Comparison of ENCODE assay signal across 1 cellular context in the genomic region with DNA sequence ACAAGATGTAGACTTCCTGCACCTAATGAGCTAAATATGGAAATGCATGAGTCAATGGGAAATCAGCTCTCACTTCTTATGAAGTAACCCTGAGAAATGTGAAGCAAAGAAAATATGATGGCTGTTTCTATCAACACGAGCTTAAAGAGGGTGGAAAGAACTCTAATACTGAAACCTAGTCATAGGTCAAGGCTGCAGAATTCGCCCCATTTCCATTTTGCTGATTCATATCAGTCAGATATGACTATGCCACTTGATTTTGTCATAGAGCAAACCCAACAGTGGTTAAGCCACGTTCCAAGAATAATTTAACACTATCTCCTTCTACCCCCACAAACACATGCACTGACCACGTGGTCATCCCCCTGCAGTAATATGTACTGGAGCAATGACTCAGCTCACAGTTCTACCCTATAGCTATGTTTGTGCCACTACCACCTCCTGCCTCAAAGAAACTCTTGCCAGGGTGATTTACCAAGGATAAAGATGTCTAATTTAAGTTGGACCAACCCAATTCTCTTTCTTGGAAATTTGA.
TF ChIP-seq lines count a peak whose summit lies in the region.

No MANE protein-coding gene starts in this region.

TF ChIP-seq in GM12878, 131 proteins besides CTCF, POLR2A, EP300 and RAD21 (continued from another document and continues in another):
- TF ChIP-seq, protein P1, sequence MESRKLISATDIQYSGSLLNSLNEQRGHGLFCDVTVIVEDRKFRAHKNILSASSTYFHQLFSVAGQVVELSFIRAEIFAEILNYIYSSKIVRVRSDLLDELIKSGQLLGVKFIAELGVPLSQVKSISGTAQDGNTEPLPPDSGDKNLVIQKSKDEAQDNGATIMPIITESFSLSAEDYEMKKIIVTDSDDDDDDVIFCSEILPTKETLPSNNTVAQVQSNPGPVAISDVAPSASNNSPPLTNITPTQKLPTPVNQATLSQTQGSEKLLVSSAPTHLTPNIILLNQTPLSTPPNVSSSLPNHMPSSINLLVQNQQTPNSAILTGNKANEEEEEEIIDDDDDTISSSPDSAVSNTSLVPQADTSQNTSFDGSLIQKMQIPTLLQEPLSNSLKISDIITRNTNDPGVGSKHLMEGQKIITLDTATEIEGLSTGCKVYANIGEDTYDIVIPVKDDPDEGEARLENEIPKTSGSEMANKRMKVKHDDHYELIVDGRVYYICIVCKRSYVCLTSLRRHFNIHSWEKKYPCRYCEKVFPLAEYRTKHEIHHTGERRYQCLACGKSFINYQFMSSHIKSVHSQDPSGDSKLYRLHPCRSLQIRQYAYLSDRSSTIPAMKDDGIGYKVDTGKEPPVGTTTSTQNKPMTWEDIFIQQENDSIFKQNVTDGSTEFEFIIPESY (IDR thresholded peaks at IDR 0.05) = peak; percentile 10; the same call in 1 of the 2 replicates
- TF ChIP-seq HCFC1 (IDR thresholded peaks at IDR 0.05; ENCODE audit: low read length) (peak; percentile 33; the same call in 1 of the 2 replicates), MTA3 (IDR thresholded peaks at IDR 0.05; ENCODE audit: borderline replicate concordance, low read length) (peak; percentile 99), RUNX3 (IDR thresholded peaks at IDR 0.05; ENCODE audit: low read length) (peak; percentile 99), TCF3 (IDR thresholded peaks at IDR 0.05; ENCODE audit: borderline replicate concordance, insufficient read depth, low read depth, low read length) (no peak), SPI1 (IDR thresholded peaks at IDR 0.05; ENCODE audit: borderline replicate concordance, insufficient read depth, low read depth, low read length) (no peak), BACH1 (IDR thresholded peaks at IDR 0.05; ENCODE audit: borderline replicate concordance) (peak; percentile 99), ZNF207 (IDR thresholded peaks at IDR 0.05; ENCODE audit: borderline replicate concordance) (no peak; the same call in 1 of the 2 replicates), JUNB (IDR thresholded peaks at IDR 0.05) (peak; percentile 99), MEF2B (IDR thresholded peaks at IDR 0.05; ENCODE audit: partially characterized antibody, poor library complexity, severe bottlenecking) (peak; percentile 92), ESRRA (IDR thresholded peaks at IDR 0.05; ENCODE audit: low read length) (no peak), KLF5 (IDR thresholded peaks at IDR 0.05; ENCODE audit: partially characterized antibody) (no peak), HDAC2 (IDR thresholded peaks at IDR 0.05) (no peak), HDGF (IDR thresholded peaks at IDR 0.05) (no peak), ETV6 (conservative IDR thresholded peaks at IDR 0.05 in 1 of 2, IDR thresholded peaks at IDR 0.05 in 1 of 2; ENCODE audit: borderline replicate concordance in 1 of 2, low read depth in 1 of 2) (peak in 1 of 2 experiments; percentile 100; a peak in 2 of 4 replicates), EED (IDR thresholded peaks at IDR 0.05; ENCODE audit: low read depth) (peak; percentile 97), STAT1 (conservative IDR thresholded peaks at IDR 0.05) (no peak), MTA2 (IDR thresholded peaks at IDR 0.05; ENCODE audit: low read depth) (peak; percentile 96), TBL1XR1 (IDR thresholded peaks at IDR 0.05; ENCODE audit: low read depth, low read length) (peak; percentile 76; the same call in 1 of the 2 replicates), BHLHE40 (IDR thresholded peaks at IDR 0.05; ENCODE audit: borderline replicate concordance in 1 of 2, low read depth in 2 of 2, low read length in 1 of 2) (peak; percentile 92 to 94), TCF7 (IDR thresholded peaks at IDR 0.05; ENCODE audit: borderline replicate concordance) (peak; percentile 79; the same call in 1 of the 2 replicates), NBN (IDR thresholded peaks at IDR 0.05) (peak; percentile 96), NFIC (IDR thresholded peaks at IDR 0.05; ENCODE audit: low read depth, low read length) (peak; percentile 99), BRCA1 (IDR thresholded peaks at IDR 0.05; ENCODE audit: low read depth, low read length) (no peak), ZNF217 (IDR thresholded peaks at IDR 0.05) (peak; percentile 86), IKZF1 (conservative IDR thresholded peaks at IDR 0.05) (peak; percentile 97), TCF12 (IDR thresholded peaks at IDR 0.05; ENCODE audit: low read depth, low read length) (0 out of 2 replicates have a peak, but pooled peaks have one; percentile 15), FOXM1 (IDR thresholded peaks at IDR 0.05; ENCODE audit: low read depth, low read length) (peak; percentile 98), IKZF2 (IDR thresholded peaks at IDR 0.05) (peak; percentile 95 to 96), SMC3 (IDR thresholded peaks at IDR 0.05; ENCODE audit: borderline replicate concordance, low read length) (no peak), CREB1 (IDR thresholded peaks at IDR 0.05; ENCODE audit: low read depth) (peak; percentile 79), SMAD1 (IDR thresholded peaks at IDR 0.05; ENCODE audit: low read depth, partially characterized antibody) (peak; percentile 42), BCL11A (IDR thresholded peaks at IDR 0.05; ENCODE audit: low read depth, low read length) (peak; percentile 96), SREBF2 (IDR thresholded peaks at IDR 0.05; ENCODE audit: low read length) (no peak), RB1 (IDR thresholded peaks at IDR 0.05; ENCODE audit: borderline replicate concordance) (no peak), MYB (IDR thresholded peaks at IDR 0.05; ENCODE audit: borderline replicate concordance, low read depth, low read length) (0 out of 2 replicates have a peak, but pooled peaks have one; percentile 42), JUND (IDR thresholded peaks at IDR 0.05; ENCODE audit: low read depth, low read length) (peak; percentile 89), CEBPB (IDR thresholded peaks at IDR 0.05; ENCODE audit: borderline replicate concordance in 1 of 2, low read depth in 2 of 2, low read length in 2 of 2) (peak in 1 of 2 experiments; percentile 95; a peak in 1 of 4 replicates), TARDBP (IDR thresholded peaks at IDR 0.05; ENCODE audit: borderline replicate concordance) (no peak), SP1 (IDR thresholded peaks at IDR 0.05; ENCODE audit: low read depth, low read length) (peak; percentile 75)
- TF ChIP-seq, protein P2, sequence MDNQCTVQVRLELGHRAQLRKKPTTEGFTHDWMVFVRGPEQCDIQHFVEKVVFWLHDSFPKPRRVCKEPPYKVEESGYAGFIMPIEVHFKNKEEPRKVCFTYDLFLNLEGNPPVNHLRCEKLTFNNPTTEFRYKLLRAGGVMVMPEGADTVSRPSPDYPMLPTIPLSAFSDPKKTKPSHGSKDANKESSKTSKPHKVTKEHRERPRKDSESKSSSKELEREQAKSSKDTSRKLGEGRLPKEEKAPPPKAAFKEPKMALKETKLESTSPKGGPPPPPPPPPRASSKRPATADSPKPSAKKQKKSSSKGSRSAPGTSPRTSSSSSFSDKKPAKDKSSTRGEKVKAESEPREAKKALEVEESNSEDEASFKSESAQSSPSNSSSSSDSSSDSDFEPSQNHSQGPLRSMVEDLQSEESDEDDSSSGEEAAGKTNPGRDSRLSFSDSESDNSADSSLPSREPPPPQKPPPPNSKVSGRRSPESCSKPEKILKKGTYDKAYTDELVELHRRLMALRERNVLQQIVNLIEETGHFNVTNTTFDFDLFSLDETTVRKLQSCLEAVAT (IDR thresholded peaks at IDR 0.05) = peak; percentile 79; the same call in 1 of the 2 replicates
- TF ChIP-seq, protein P3, sequence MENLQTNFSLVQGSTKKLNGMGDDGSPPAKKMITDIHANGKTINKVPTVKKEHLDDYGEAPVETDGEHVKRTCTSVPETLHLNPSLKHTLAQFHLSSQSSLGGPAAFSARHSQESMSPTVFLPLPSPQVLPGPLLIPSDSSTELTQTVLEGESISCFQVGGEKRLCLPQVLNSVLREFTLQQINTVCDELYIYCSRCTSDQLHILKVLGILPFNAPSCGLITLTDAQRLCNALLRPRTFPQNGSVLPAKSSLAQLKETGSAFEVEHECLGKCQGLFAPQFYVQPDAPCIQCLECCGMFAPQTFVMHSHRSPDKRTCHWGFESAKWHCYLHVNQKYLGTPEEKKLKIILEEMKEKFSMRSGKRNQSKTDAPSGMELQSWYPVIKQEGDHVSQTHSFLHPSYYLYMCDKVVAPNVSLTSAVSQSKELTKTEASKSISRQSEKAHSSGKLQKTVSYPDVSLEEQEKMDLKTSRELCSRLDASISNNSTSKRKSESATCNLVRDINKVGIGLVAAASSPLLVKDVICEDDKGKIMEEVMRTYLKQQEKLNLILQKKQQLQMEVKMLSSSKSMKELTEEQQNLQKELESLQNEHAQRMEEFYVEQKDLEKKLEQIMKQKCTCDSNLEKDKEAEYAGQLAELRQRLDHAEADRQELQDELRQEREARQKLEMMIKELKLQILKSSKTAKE (IDR thresholded peaks at IDR 0.05; ENCODE audit: low read depth, poor library complexity, severe bottlenecking) = peak; percentile 89
- TF ChIP-seq, protein P4, sequence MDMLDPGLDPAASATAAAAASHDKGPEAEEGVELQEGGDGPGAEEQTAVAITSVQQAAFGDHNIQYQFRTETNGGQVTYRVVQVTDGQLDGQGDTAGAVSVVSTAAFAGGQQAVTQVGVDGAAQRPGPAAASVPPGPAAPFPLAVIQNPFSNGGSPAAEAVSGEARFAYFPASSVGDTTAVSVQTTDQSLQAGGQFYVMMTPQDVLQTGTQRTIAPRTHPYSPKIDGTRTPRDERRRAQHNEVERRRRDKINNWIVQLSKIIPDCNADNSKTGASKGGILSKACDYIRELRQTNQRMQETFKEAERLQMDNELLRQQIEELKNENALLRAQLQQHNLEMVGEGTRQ (IDR thresholded peaks at IDR 0.05; ENCODE audit: borderline replicate concordance, low read depth, low read length) = peak; percentile 73
- TF ChIP-seq, protein P5, sequence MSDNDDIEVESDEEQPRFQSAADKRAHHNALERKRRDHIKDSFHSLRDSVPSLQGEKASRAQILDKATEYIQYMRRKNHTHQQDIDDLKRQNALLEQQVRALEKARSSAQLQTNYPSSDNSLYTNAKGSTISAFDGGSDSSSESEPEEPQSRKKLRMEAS (IDR thresholded peaks at IDR 0.05; ENCODE audit: low read depth, low read length) = peak; percentile 58; the same call in 1 of the 2 replicates
- TF ChIP-seq, protein P6, sequence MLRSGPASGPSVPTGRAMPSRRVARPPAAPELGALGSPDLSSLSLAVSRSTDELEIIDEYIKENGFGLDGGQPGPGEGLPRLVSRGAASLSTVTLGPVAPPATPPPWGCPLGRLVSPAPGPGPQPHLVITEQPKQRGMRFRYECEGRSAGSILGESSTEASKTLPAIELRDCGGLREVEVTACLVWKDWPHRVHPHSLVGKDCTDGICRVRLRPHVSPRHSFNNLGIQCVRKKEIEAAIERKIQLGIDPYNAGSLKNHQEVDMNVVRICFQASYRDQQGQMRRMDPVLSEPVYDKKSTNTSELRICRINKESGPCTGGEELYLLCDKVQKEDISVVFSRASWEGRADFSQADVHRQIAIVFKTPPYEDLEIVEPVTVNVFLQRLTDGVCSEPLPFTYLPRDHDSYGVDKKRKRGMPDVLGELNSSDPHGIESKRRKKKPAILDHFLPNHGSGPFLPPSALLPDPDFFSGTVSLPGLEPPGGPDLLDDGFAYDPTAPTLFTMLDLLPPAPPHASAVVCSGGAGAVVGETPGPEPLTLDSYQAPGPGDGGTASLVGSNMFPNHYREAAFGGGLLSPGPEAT (IDR thresholded peaks at IDR 0.05; ENCODE audit: low read depth) = peak; percentile 87; the same call in 1 of the 2 replicates
- TF ChIP-seq, protein P7, sequence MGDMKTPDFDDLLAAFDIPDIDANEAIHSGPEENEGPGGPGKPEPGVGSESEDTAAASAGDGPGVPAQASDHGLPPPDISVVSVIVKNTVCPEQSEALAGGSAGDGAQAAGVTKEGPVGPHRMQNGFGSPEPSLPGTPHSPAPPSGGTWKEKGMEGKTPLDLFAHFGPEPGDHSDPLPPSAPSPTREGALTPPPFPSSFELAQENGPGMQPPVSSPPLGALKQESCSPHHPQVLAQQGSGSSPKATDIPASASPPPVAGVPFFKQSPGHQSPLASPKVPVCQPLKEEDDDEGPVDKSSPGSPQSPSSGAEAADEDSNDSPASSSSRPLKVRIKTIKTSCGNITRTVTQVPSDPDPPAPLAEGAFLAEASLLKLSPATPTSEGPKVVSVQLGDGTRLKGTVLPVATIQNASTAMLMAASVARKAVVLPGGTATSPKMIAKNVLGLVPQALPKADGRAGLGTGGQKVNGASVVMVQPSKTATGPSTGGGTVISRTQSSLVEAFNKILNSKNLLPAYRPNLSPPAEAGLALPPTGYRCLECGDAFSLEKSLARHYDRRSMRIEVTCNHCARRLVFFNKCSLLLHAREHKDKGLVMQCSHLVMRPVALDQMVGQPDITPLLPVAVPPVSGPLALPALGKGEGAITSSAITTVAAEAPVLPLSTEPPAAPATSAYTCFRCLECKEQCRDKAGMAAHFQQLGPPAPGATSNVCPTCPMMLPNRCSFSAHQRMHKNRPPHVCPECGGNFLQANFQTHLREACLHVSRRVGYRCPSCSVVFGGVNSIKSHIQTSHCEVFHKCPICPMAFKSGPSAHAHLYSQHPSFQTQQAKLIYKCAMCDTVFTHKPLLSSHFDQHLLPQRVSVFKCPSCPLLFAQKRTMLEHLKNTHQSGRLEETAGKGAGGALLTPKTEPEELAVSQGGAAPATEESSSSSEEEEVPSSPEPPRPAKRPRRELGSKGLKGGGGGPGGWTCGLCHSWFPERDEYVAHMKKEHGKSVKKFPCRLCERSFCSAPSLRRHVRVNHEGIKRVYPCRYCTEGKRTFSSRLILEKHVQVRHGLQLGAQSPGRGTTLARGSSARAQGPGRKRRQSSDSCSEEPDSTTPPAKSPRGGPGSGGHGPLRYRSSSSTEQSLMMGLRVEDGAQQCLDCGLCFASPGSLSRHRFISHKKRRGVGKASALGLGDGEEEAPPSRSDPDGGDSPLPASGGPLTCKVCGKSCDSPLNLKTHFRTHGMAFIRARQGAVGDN (IDR thresholded peaks at IDR 0.05) = peak; percentile 84
- TF ChIP-seq, protein P8, sequence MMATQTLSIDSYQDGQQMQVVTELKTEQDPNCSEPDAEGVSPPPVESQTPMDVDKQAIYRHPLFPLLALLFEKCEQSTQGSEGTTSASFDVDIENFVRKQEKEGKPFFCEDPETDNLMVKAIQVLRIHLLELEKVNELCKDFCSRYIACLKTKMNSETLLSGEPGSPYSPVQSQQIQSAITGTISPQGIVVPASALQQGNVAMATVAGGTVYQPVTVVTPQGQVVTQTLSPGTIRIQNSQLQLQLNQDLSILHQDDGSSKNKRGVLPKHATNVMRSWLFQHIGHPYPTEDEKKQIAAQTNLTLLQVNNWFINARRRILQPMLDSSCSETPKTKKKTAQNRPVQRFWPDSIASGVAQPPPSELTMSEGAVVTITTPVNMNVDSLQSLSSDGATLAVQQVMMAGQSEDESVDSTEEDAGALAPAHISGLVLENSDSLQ (IDR thresholded peaks at IDR 0.05) = no peak
- TF ChIP-seq, protein P9, sequence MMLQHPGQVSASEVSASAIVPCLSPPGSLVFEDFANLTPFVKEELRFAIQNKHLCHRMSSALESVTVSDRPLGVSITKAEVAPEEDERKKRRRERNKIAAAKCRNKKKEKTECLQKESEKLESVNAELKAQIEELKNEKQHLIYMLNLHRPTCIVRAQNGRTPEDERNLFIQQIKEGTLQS (IDR thresholded peaks at IDR 0.05; ENCODE audit: borderline replicate concordance, extremely low read depth, low read depth, low read length) = peak; percentile 40; the same call in 1 of the 2 replicates
- TF ChIP-seq, protein P10, sequence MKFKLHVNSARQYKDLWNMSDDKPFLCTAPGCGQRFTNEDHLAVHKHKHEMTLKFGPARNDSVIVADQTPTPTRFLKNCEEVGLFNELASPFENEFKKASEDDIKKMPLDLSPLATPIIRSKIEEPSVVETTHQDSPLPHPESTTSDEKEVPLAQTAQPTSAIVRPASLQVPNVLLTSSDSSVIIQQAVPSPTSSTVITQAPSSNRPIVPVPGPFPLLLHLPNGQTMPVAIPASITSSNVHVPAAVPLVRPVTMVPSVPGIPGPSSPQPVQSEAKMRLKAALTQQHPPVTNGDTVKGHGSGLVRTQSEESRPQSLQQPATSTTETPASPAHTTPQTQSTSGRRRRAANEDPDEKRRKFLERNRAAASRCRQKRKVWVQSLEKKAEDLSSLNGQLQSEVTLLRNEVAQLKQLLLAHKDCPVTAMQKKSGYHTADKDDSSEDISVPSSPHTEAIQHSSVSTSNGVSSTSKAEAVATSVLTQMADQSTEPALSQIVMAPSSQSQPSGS (IDR thresholded peaks at IDR 0.05; ENCODE audit: low read length) = peak; percentile 99
